25 cellular contexts compared by ENCODE assay signal in the genomic region with DNA sequence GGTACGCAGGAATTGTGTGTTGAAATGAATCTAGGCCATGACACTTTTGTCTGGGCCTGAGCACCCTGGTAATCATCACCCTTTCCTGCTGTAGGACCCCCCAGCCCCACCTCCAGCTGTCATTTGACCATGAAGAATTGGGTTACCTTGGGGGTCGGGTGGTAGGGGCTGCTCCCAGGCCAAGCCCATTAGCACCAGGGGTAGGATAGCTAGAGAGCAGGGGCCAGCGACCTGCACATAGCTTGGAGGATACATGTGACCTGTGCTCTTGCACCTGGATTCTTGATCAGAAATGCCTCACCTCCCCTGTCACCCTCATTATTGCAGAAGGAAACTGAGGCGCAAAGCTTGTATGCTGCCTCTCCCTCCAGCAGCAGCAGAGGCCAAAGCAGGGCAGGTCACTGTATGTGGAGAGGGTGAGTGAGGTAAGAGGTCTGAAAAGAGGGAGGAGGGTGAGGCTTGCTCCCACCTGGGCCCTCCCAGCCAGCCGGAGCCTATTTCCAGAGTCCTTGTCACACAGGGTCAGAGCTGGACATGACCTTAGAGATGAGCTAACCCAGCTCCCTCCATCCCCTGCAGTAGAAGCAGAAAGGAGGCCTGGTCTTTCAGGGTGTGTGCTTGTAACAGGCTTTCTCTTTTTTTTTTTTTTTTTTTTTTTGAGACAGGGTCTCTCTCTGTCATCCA. TPM values are rescaled to one million over a fixed set of nuclear protein-coding genes. Genes with fewer than 3 reads are reported as not detected.
"Had no signal": no experiment of that assay in that cellular context is flagged by ENCODE, and none has a peak within 500 bp of the region (broad histone marks: within the 10 kb centered on the region; RNA-seq: fewer than 3 reads in every experiment).

No MANE protein-coding gene starts in this region.

- H3K27ac ChIP-seq: epithelial cell of prostate, esophagus muscularis mucosa, gastrocnemius medialis, ovary, thyroid gland, upper lobe of left lung had no signal

- H3K27me3 Mint-ChIP-seq: progenitor cell of endocrine pancreas had no signal

- H3K4me3 Mint-ChIP-seq: mesothelial cell of epicardium; natural killer cell; neural crest cell; stimulated activated effector memory CD8-positive, alpha-beta T cell treated with anti-CD3 and anti-CD28 coated beads, Interleukin-12 subunit alpha, Interleukin-12 subunit beta, amount 100 ng/mL, for 72 hours had no signal

- H3K9me3 Mint-ChIP-seq: mesothelial cell of epicardium; natural killer cell; neural crest cell; stimulated activated effector memory CD8-positive, alpha-beta T cell treated with anti-CD3 and anti-CD28 coated beads, Interleukin-12 subunit alpha, Interleukin-12 subunit beta, amount 100 ng/mL, for 72 hours had no signal

- H3K36me3 Mint-ChIP-seq: mesothelial cell of epicardium; natural killer cell; stimulated activated effector memory CD8-positive, alpha-beta T cell treated with anti-CD3 and anti-CD28 coated beads, Interleukin-12 subunit alpha, Interleukin-12 subunit beta, amount 100 ng/mL, for 72 hours had no signal

- H3K36me3 ChIP-seq: esophagus muscularis mucosa, gastrocnemius medialis, heart right ventricle, ovary, suprapubic skin, thyroid gland, upper lobe of left lung, vagina had no signal

- H3K9me3 ChIP-seq: esophagus muscularis mucosa, gastrocnemius medialis, heart right ventricle, ovary, suprapubic skin, thyroid gland, upper lobe of left lung, vagina had no signal

- H3K4me3 ChIP-seq: esophagus muscularis mucosa, gastrocnemius medialis, heart right ventricle, ovary, suprapubic skin, thyroid gland, upper lobe of left lung, vagina had no signal

- H3K4me1 Mint-ChIP-seq: natural killer cell had no signal

- DNase-seq: effector memory CD4-positive, alpha-beta T cell; gastrocnemius medialis; heart right ventricle; hypothalamus; mammary epithelial cell; natural killer cell; nucleus accumbens; ovary; small intestine; stimulated activated CD4-positive, alpha-beta T cell treated with anti-CD3 and anti-CD28 coated beads, Interleukin-4, amount 100 ng/mL, for 1 hour; stimulated activated CD8-positive, alpha-beta memory T cell treated with anti-CD3 and anti-CD28 coated beads, Interleukin-4, amount 100 ng/mL, for 48 hours; stimulated activated naive CD8-positive, alpha-beta T cell treated with anti-CD3 and anti-CD28 coated beads, Interleukin-15, Interleukin-2, amounts not matched to agents 100 U/mL and 50 U/mL, for 24 hours; thyroid gland; upper lobe of left lung had no signal

- ATAC-seq: gastrocnemius medialis; heart right ventricle; left lobe of liver; natural killer cell; right cardiac atrium; stimulated activated effector memory CD8-positive, alpha-beta T cell treated with anti-CD3 and anti-CD28 coated beads, Interleukin-12 subunit alpha, Interleukin-12 subunit beta, amount 100 ng/mL, for 72 hours; stimulated activated naive CD8-positive, alpha-beta T cell treated with anti-CD3 and anti-CD28 coated beads, Interleukin-15, Interleukin-2, amounts not matched to agents 100 U/mL and 50 U/mL, for 24 hours had no signal

- H3K27ac Mint-ChIP-seq: natural killer cell, progenitor cell of endocrine pancreas had no signal

- H3K27me3 ChIP-seq: esophagus muscularis mucosa, gastrocnemius medialis, heart right ventricle, ovary, suprapubic skin, thyroid gland, upper lobe of left lung, vagina had no signal

RNA-seq across cellular contexts. Expression of a gene that starts 35.3 kb away (rescaled TPM):
- total RNA-seq: left lobe of liver, natural killer cell, neural crest cell, progenitor cell of endocrine pancreas, thyroid gland, vagina had no signal

RNA-seq across cellular contexts. Expression of a gene that starts 46.9 kb away (rescaled TPM):
- total RNA-seq: natural killer cell had no signal

RNA-seq across cellular contexts. Expression of a gene that starts 52.2 kb away (rescaled TPM):
- total RNA-seq: fibroblast of villous mesenchyme, mammary epithelial cell, mesothelial cell of epicardium, neural crest cell, suprapubic skin, vagina had no signal
- polyA plus RNA-seq: ovary, small intestine had no signal
